Comparison of ENCODE assay signal across 1 cellular context in genomic region chr15:44711089-44711355, GRCh38.
A peak's percentile ranks its signal among the peaks of the same experiment; 100 is the strongest.
TF ChIP-seq lines count a peak whose summit lies in the region.

PATL2 (minus strand) TSS chr15:44711323; CDS start chr15:44676490, 34,833 bp downstream.

TF ChIP-seq in GM12878, 131 proteins besides CTCF, POLR2A, EP300 and RAD21 (continued from another document):
- TF ChIP-seq ZNF592 (IDR thresholded peaks at IDR 0.05) (no peak), DPF2 (IDR thresholded peaks at IDR 0.05) (no peak), RB1 (IDR thresholded peaks at IDR 0.05; ENCODE audit: borderline replicate concordance) (no peak), STAT1 (conservative IDR thresholded peaks at IDR 0.05) (no peak), CEBPB (IDR thresholded peaks at IDR 0.05; ENCODE audit: borderline replicate concordance in 1 of 2, low read depth in 2 of 2, low read length in 2 of 2) (no peak), IKZF1 (conservative IDR thresholded peaks at IDR 0.05) (no peak; the same call in 1 of the 2 replicates), MAX (IDR thresholded peaks at IDR 0.05; ENCODE audit: low read depth, low read length) (no peak; the same call in none of the 2 replicates), SREBF1 (IDR thresholded peaks at IDR 0.05; ENCODE audit: low read length) (0 out of 2 replicates have a peak, but pooled peaks have one; percentile 56), MEF2B (IDR thresholded peaks at IDR 0.05; ENCODE audit: partially characterized antibody, poor library complexity, severe bottlenecking) (no peak), CEBPZ (IDR thresholded peaks at IDR 0.05; ENCODE audit: low read depth, low read length) (no peak), MXI1 (IDR thresholded peaks at IDR 0.05; ENCODE audit: low read depth, low read length) (no peak), BRCA1 (IDR thresholded peaks at IDR 0.05; ENCODE audit: low read depth, low read length) (no peak), SIX5 (IDR thresholded peaks at IDR 0.05; ENCODE audit: low read depth, low read length, severe bottlenecking) (no peak), IKZF2 (IDR thresholded peaks at IDR 0.05) (peak; percentile 6 to 21; a peak in 1 of 4 replicates), ESRRA (IDR thresholded peaks at IDR 0.05; ENCODE audit: low read length) (0 out of 2 replicates have a peak, but pooled peaks have one; percentile 60), ELK1 (IDR thresholded peaks at IDR 0.05; ENCODE audit: low read depth, low read length) (0 out of 2 replicates have a peak, but pooled peaks have one; percentile 31), SMC3 (IDR thresholded peaks at IDR 0.05; ENCODE audit: borderline replicate concordance, low read length) (0 out of 2 replicates have a peak, but pooled peaks have one; percentile 22), IRF4 (IDR thresholded peaks at IDR 0.05; ENCODE audit: low read depth, low read length) (no peak), HSF1 (IDR thresholded peaks at IDR 0.05; ENCODE audit: low read depth, low read length) (no peak), E2F8 (IDR thresholded peaks at IDR 0.05; ENCODE audit: low read depth, partially characterized antibody) (no peak), ZBTB4 (CRISPR knock-in tag; IDR thresholded peaks at IDR 0.05) (no peak)
TF ChIP-seq in GM12878: peak in this region for 6.
